Comparison of ENCODE assay signal across 8 cellular contexts in genomic region chr20:64188682-64189529, GRCh38. TPM values are rescaled to one million over a fixed set of nuclear protein-coding genes. Genes with fewer than 3 reads are reported as not detected.
DNase-seq lines count a peak whose midpoint lies in the region; ATAC-seq and TF ChIP-seq lines count a peak whose summit lies in the region.

No MANE protein-coding gene starts in this region.

- ATAC-seq in omental fat pad (ENCODE audit: low FRiP score): no peak

- no peak for TF ChIP-seq CTCF in omental fat pad (IDR thresholded peaks at IDR 0.05)

- DNase-seq in COR-L47 (lab: John Stamatoyannopoulos, UW) (peak; percentile 90), NCI-H1092 (lab: John Stamatoyannopoulos, UW) (peak; percentile 31), amniotic epithelial cell (ENCODE audit: low read depth) (peak; percentile 68), iPS-NIHi7 (ENCODE audit: extremely low spot score) (peak; percentile 49), hepatic stellate cell (ENCODE audit: low spot score) (no peak), omental fat pad (ENCODE audit: low spot score) (no peak)
- no peak for DNase-seq in activated CD4-positive, alpha-beta T cell treated with anti-CD3 and anti-CD28 coated beads for 48 hours
- no peak for DNase-seq in NK-92 treated with Interleukin-12 subunit alpha and Interleukin-12 subunit beta, amount 100 ng/mL, for 24 hours (lab: John Stamatoyannopoulos, UW)

RNA-seq across cellular contexts. Expression of gene MYT1, which starts 24.7 kb away (rescaled TPM):
- not detected for total RNA-seq in omental fat pad

Comparison
In these comparisons a context has a peak if more than half of its experiments do, and no peak if none do; other contexts are left out.
1. DNase-seq: peak in COR-L47 (single experiment), NCI-H1092 (single experiment), amniotic epithelial cell (single experiment) and iPS-NIHi7 (single experiment); none in activated CD4-positive, alpha-beta T cell treated with anti-CD3 and anti-CD28 coated beads for 48 hours (single experiment), hepatic stellate cell (single experiment), omental fat pad (single experiment) and NK-92 treated with Interleukin-12 subunit alpha and Interleukin-12 subunit beta, amount 100 ng/mL, for 24 hours (single experiment).